In genomic region chr2:108447947-108448677, GRCh38 we compare ENCODE assay signal across 8 cellular contexts. TPM values are rescaled to one million over a fixed set of nuclear protein-coding genes. Genes with fewer than 3 reads are reported as not detected.
DNase-seq lines count a peak whose midpoint lies in the region; ATAC-seq, FAIRE-seq and TF ChIP-seq lines count a peak whose summit lies in the region.

No MANE protein-coding gene starts in this region.

- H3K4me1 ChIP-seq in mucosa of rectum (ENCODE audit: control insufficient read depth in 2 of 2, insufficient read depth in 2 of 2, low read length in 2 of 2): peaks cover 15 to 18% of the 10 kb centered on the region in 2 donors

- H3K9ac ChIP-seq in mucosa of rectum (ENCODE audit: low read depth in 1 of 2, low read length in 2 of 2): peak overlapping the region; percentile 85 to 99

- no peak for FAIRE-seq in frontal cortex (lab: Jason Lieb, UNC)

- H3K4me3 ChIP-seq in NB4 (ENCODE audit: low read depth, low read length): peak overlapping the region; percentile 98
- peak overlapping the region; percentile 98 to 99 for H3K4me3 ChIP-seq in mucosa of rectum (ENCODE audit: low read length in 2 of 2)

- TF ChIP-seq POLR2A in NB4 (IDR thresholded peaks at IDR 0.05; ENCODE audit: extremely low read depth, insufficient read length): no peak

- H3K9me3 ChIP-seq in mucosa of rectum (ENCODE audit: control insufficient read depth in 2 of 2, low read length in 2 of 2): no peaks in the 10 kb centered on the region

- H3K36me3 ChIP-seq in mucosa of rectum (ENCODE audit: control insufficient read depth in 2 of 2, insufficient read depth in 2 of 2, low read length in 2 of 2): peaks cover 9 to 12% of the 10 kb centered on the region in 2 donors

- no peak for ATAC-seq in GM21737 (IDR thresholded peaks at IDR 0.05; ENCODE audit: unreplicated experiment)

- H3K27me3 ChIP-seq in mucosa of rectum (ENCODE audit: control insufficient read depth in 2 of 2, insufficient read depth in 2 of 2, low read length in 2 of 2): no peaks in the 10 kb centered on the region

- H3K27ac ChIP-seq in caudate nucleus (ENCODE audit: low read depth, low read length): peak overlapping the region; percentile 88
- H3K27ac ChIP-seq in mucosa of rectum (ENCODE audit: low read depth in 2 of 2, low read length in 2 of 2): peak overlapping the region; percentile 99

- DNase-seq in GM10266 (ENCODE audit: extremely low spot score): peak; percentile 4
- DNase-seq in NB4 (ENCODE audit: low read depth): no peak
- peak in 3 of 61 donors; percentile 22 to 34 (median 24) for DNase-seq in caudate nucleus (lab: John Stamatoyannopoulos, UW)
- no peak for DNase-seq in SIG-M5 treated with dmso at 0.1 percent for 504 hours (lab: John Stamatoyannopoulos, UW; ENCODE audit: unreplicated experiment)
- no peak for DNase-seq in UCSD-AML1 (lab: John Stamatoyannopoulos, UW; ENCODE audit: unreplicated experiment)
- DNase-seq in frontal cortex (ENCODE audit: low spot score in 2 of 2): no peak

- TF ChIP-seq CTCF in GM10266 (IDR thresholded peaks at IDR 0.05; ENCODE audit: control insufficient read depth, insufficient read depth, low read depth, missing control alignments) (no peak), NB4 (IDR thresholded peaks at IDR 0.05; ENCODE audit: low read depth, low read length) (no peak)

RNA-seq across cellular contexts. Expression of gene GCC2, which starts 0.9 kb away (rescaled TPM):
- 31.8 TPM for total RNA-seq in frontal cortex
